Comparison of ENCODE assay signal across 18 cellular contexts in the genomic region with DNA sequence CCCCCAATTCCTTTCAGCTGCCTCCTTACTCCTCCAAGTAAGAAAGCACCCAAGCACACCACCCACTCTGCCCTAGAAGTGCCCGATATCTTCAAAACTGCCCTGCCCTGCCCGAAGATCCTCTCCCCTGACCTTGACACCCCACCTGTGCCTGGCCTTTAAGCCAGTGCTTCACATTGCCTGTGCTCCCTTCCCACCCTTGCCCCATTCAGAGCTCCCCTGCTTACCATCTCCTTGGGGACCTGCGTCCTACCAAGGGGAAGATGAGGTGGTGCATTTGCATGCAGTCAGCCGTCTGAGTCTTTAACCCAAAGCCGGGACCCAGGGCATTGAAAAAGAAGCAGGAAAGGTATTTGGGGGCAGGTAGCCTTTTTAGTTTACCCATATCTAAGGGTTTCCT.
DNase-seq lines count a peak whose midpoint lies in the region; ATAC-seq lines count a peak whose summit lies in the region.
"Had no signal": no experiment of that assay in that cellular context is flagged by ENCODE, and none has a peak within 500 bp of the region (broad histone marks: within the 10 kb centered on the region; RNA-seq: fewer than 3 reads in every experiment).

No MANE protein-coding gene starts in this region.

- H3K4me3 Mint-ChIP-seq in stimulated activated naive CD8-positive, alpha-beta T cell treated with anti-CD3 and anti-CD28 coated beads, Interleukin-15, amount 100 ng/mL, for 72 hours: no peak overlapping the region
- H3K4me3 Mint-ChIP-seq in dendritic cell treated with granulocyte-macrophage colony-stimulating factor and Interleukin-4, amounts not matched to agents 40 ng/mL and 50 ng/mL, for 4 days: no peak overlapping the region
- H3K4me3 Mint-ChIP-seq in stimulated activated effector memory CD8-positive, alpha-beta T cell treated with anti-CD3 and anti-CD28 coated beads, Interleukin-12 subunit alpha, Interleukin-12 subunit beta, amount 100 ng/mL, for 72 hours: no peak overlapping the region
- H3K4me3 Mint-ChIP-seq: CD4-positive, alpha-beta memory T cell; H9 had no signal

- peaks cover 25% of the 10 kb centered on the region for H3K27me3 Mint-ChIP-seq in stimulated activated naive CD8-positive, alpha-beta T cell treated with anti-CD3 and anti-CD28 coated beads, Interleukin-15, amount 100 ng/mL, for 72 hours
- peaks cover 19% of the 10 kb centered on the region for H3K27me3 Mint-ChIP-seq in dendritic cell treated with granulocyte-macrophage colony-stimulating factor and Interleukin-4, amounts not matched to agents 40 ng/mL and 50 ng/mL, for 4 days

- no peak for ATAC-seq in stimulated activated naive CD8-positive, alpha-beta T cell treated with anti-CD3 and anti-CD28 coated beads, Interleukin-15, amount 100 ng/mL, for 72 hours
- ATAC-seq in stimulated activated naive CD8-positive, alpha-beta T cell treated with anti-CD3 and anti-CD28 coated beads, Interleukin-15, Interleukin-2, amounts not matched to agents 100 U/mL and 50 U/mL, for 24 hours: no peak
- ATAC-seq in stimulated activated effector memory CD8-positive, alpha-beta T cell treated with anti-CD3 and anti-CD28 coated beads, Interleukin-12 subunit alpha, Interleukin-12 subunit beta, amount 100 ng/mL, for 72 hours: no peak
- ATAC-seq: A549, HCT116 had no signal

- DNase-seq in stimulated activated naive CD8-positive, alpha-beta T cell treated with anti-CD3 and anti-CD28 coated beads, Interleukin-15, amount 100 ng/mL, for 72 hours: no peak
- no peak for DNase-seq in stimulated activated naive CD8-positive, alpha-beta T cell treated with anti-CD3 and anti-CD28 coated beads, Interleukin-15, Interleukin-2, amounts not matched to agents 100 U/mL and 50 U/mL, for 24 hours
- peak; percentile 46 to 58 for DNase-seq in NCI-H526 (lab: John Stamatoyannopoulos, UW)
- DNase-seq in stimulated activated effector memory CD8-positive, alpha-beta T cell treated with anti-CD3 and anti-CD28 coated beads, Interleukin-12 subunit alpha, Interleukin-12 subunit beta, amount 100 ng/mL, for 72 hours (ENCODE audit: low spot score in 2 of 2): no peak
- DNase-seq in DMS153 treated with DMSO at 0.1 percent for 48 hours (lab: John Stamatoyannopoulos, UW; ENCODE audit: unreplicated experiment): no peak
- no peak for DNase-seq in NCI-H69 (lab: John Stamatoyannopoulos, UW)
- DNase-seq: 8988T; ACHN; BE2C; C1 segment of cervical spinal cord; Calu3; CD4-positive, alpha-beta memory T cell; COR-L47; DND-41; H9 had no signal

- H3K27ac Mint-ChIP-seq in stimulated activated naive CD8-positive, alpha-beta T cell treated with anti-CD3 and anti-CD28 coated beads, Interleukin-15, amount 100 ng/mL, for 72 hours: peak overlapping the region; percentile 20 to 57
- peak overlapping the region; percentile 61 for H3K27ac Mint-ChIP-seq in dendritic cell treated with granulocyte-macrophage colony-stimulating factor and Interleukin-4, amounts not matched to agents 40 ng/mL and 50 ng/mL, for 4 days
- no peak overlapping the region for H3K27ac Mint-ChIP-seq in stimulated activated effector memory CD8-positive, alpha-beta T cell treated with anti-CD3 and anti-CD28 coated beads, Interleukin-12 subunit alpha, Interleukin-12 subunit beta, amount 100 ng/mL, for 72 hours
- H3K27ac Mint-ChIP-seq: CD4-positive, alpha-beta memory T cell; H9 had no signal

- no peaks in the 10 kb centered on the region for H3K4me1 Mint-ChIP-seq in stimulated activated naive CD8-positive, alpha-beta T cell treated with anti-CD3 and anti-CD28 coated beads, Interleukin-15, amount 100 ng/mL, for 72 hours
- peaks cover 37% of the 10 kb centered on the region for H3K4me1 Mint-ChIP-seq in dendritic cell treated with granulocyte-macrophage colony-stimulating factor and Interleukin-4, amounts not matched to agents 40 ng/mL and 50 ng/mL, for 4 days (ENCODE audit: low read depth)
- H3K4me1 Mint-ChIP-seq in stimulated activated effector memory CD8-positive, alpha-beta T cell treated with anti-CD3 and anti-CD28 coated beads, Interleukin-12 subunit alpha, Interleukin-12 subunit beta, amount 100 ng/mL, for 72 hours: no peaks in the 10 kb centered on the region
- H3K4me1 Mint-ChIP-seq: CD4-positive, alpha-beta memory T cell had no signal

- intact Hi-C loops in dendritic cell treated with granulocyte-macrophage colony-stimulating factor and Interleukin-4, amounts not matched to agents 40 ng/mL and 50 ng/mL, for 4 days (cut with micrococcal nuclease): no loop called here

- H3K9me3 Mint-ChIP-seq in stimulated activated naive CD8-positive, alpha-beta T cell treated with anti-CD3 and anti-CD28 coated beads, Interleukin-15, amount 100 ng/mL, for 72 hours: no peaks in the 10 kb centered on the region
- H3K9me3 Mint-ChIP-seq in dendritic cell treated with granulocyte-macrophage colony-stimulating factor and Interleukin-4, amounts not matched to agents 40 ng/mL and 50 ng/mL, for 4 days: no peaks in the 10 kb centered on the region
- no peaks in the 10 kb centered on the region for H3K9me3 Mint-ChIP-seq in stimulated activated effector memory CD8-positive, alpha-beta T cell treated with anti-CD3 and anti-CD28 coated beads, Interleukin-12 subunit alpha, Interleukin-12 subunit beta, amount 100 ng/mL, for 72 hours
- H3K9me3 Mint-ChIP-seq: CD4-positive, alpha-beta memory T cell; H9 had no signal

- no peaks in the 10 kb centered on the region for H3K36me3 Mint-ChIP-seq in dendritic cell treated with granulocyte-macrophage colony-stimulating factor and Interleukin-4, amounts not matched to agents 40 ng/mL and 50 ng/mL, for 4 days (ENCODE audit: low read depth)
- no peaks in the 10 kb centered on the region for H3K36me3 Mint-ChIP-seq in stimulated activated effector memory CD8-positive, alpha-beta T cell treated with anti-CD3 and anti-CD28 coated beads, Interleukin-12 subunit alpha, Interleukin-12 subunit beta, amount 100 ng/mL, for 72 hours
- H3K36me3 Mint-ChIP-seq: CD4-positive, alpha-beta memory T cell had no signal

Comparison
In these comparisons a context has a peak if more than half of its experiments do, and no peak if none do; other contexts are left out.
1. DNase-seq: peak in NCI-H526 (2 of 2); none in stimulated activated naive CD8-positive, alpha-beta T cell treated with anti-CD3 and anti-CD28 coated beads, Interleukin-15, amount 100 ng/mL, for 72 hours (0 of 2), stimulated activated naive CD8-positive, alpha-beta T cell treated with anti-CD3 and anti-CD28 coated beads, Interleukin-15, Interleukin-2, amounts not matched to agents 100 U/mL and 50 U/mL, for 24 hours (single experiment), stimulated activated effector memory CD8-positive, alpha-beta T cell treated with anti-CD3 and anti-CD28 coated beads, Interleukin-12 subunit alpha, Interleukin-12 subunit beta, amount 100 ng/mL, for 72 hours (0 of 2), DMS153 treated with DMSO at 0.1 percent for 48 hours (single experiment) and NCI-H69 (single experiment).